20 cellular contexts compared by ENCODE assay signal in the genomic region with DNA sequence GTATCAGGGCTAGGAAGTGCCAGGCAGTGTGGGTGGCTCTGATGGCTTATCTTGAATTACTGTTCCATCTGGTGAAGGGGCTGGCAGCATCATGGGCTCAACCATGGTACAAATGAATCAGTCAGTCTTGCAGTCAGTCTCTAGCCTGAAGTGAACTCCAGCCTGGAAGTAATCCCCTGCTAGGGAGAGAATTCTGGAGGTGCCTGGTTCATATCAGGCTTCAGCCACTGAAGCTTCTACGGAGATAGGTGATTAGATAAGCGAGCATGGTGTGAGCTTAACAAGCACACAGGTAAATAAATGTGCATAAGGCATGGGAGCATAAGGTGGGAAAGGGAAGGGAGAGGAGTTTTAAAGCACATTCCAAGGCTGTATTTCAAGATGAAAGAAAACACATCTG.
"Had no signal": no experiment of that assay in that cellular context is flagged by ENCODE, and none has a peak within 500 bp of the region (broad histone marks: within the 10 kb centered on the region; RNA-seq: fewer than 3 reads in every experiment).

No MANE protein-coding gene starts in this region.

- H3K27ac Mint-ChIP-seq: activated B cell treated with CpG ODN at 0.5 μM for 24 hours; activated CD4-positive, alpha-beta T cell treated with anti-CD3 and anti-CD28 coated beads, Interleukin-2, amount 10 ng/mL, durations not matched to agents 7 days and 5 days; activated CD8-positive, alpha-beta T cell treated with anti-CD3 and anti-CD28 coated beads for 36 hours; activated naive CD4-positive, alpha-beta T cell treated with anti-CD3 and anti-CD28 coated beads, Interleukin-2, amount 50 U/mL, for 24 hours; T-helper 17 cell had no signal

- H3K9me3 Mint-ChIP-seq: activated B cell treated with CpG ODN at 0.5 μM for 24 hours; activated CD4-positive, alpha-beta T cell treated with anti-CD3 and anti-CD28 coated beads, Interleukin-2, amount 10 ng/mL, durations not matched to agents 7 days and 5 days; activated CD8-positive, alpha-beta T cell treated with anti-CD3 and anti-CD28 coated beads for 36 hours; activated naive CD4-positive, alpha-beta T cell treated with anti-CD3 and anti-CD28 coated beads, Interleukin-2, amount 50 U/mL, for 24 hours had no signal

- H3K4me3 Mint-ChIP-seq: activated B cell treated with CpG ODN at 0.5 μM for 24 hours; activated CD4-positive, alpha-beta T cell treated with anti-CD3 and anti-CD28 coated beads, Interleukin-2, amount 10 ng/mL, durations not matched to agents 7 days and 5 days; activated CD8-positive, alpha-beta T cell treated with anti-CD3 and anti-CD28 coated beads for 36 hours; activated naive CD4-positive, alpha-beta T cell treated with anti-CD3 and anti-CD28 coated beads, Interleukin-2, amount 50 U/mL, for 24 hours; T-helper 17 cell had no signal

- H3K9me3 ChIP-seq: breast epithelium had no signal

- H3K27ac ChIP-seq: breast epithelium had no signal

- DNase-seq: activated B cell treated with CpG ODN at 0.5 μM for 24 hours; activated CD4-positive, alpha-beta T cell treated with anti-CD3 and anti-CD28 coated beads for 1 hour; activated CD4-positive, alpha-beta T cell treated with anti-CD3 and anti-CD28 coated beads, Interleukin-2, amount 10 ng/mL, durations not matched to agents 7 days and 5 days; activated CD8-positive, alpha-beta memory T cell treated with anti-CD3 and anti-CD28 coated beads, Interleukin-2, amount 50 U/mL, for 4 hours; activated CD8-positive, alpha-beta T cell treated with anti-CD3 and anti-CD28 coated beads for 36 hours; activated T-cell treated with anti-CD3 and anti-CD28 coated beads, Interleukin-2, amount 50 U/mL, for 1 hour; aorta; caudate nucleus; Kasumi-1; NCI-H1105 treated with DMSO at 0.1 percent for 48 hours; NCI-H1436 treated with DMSO at 0.1 percent for 48 hours; NCI-H187; NCI-H2081; NCI-H510A treated with DMSO at 0.1 percent for 48 hours; NCI-H69; SIG-M5; T-helper 17 cell; T-helper 9 cell had no signal

- H3K4me1 Mint-ChIP-seq: activated B cell treated with CpG ODN at 0.5 μM for 24 hours; activated CD4-positive, alpha-beta T cell treated with anti-CD3 and anti-CD28 coated beads, Interleukin-2, amount 10 ng/mL, durations not matched to agents 7 days and 5 days; activated naive CD4-positive, alpha-beta T cell treated with anti-CD3 and anti-CD28 coated beads, Interleukin-2, amount 50 U/mL, for 24 hours; T-helper 17 cell had no signal

- H3K36me3 ChIP-seq: breast epithelium had no signal

- H3K36me3 Mint-ChIP-seq: activated naive CD4-positive, alpha-beta T cell treated with anti-CD3 and anti-CD28 coated beads, Interleukin-2, amount 50 U/mL, for 24 hours had no signal

- H3K4me1 ChIP-seq: breast epithelium had no signal

- H3K27me3 ChIP-seq: breast epithelium had no signal

- H3K4me3 ChIP-seq: breast epithelium had no signal

- H3K27me3 Mint-ChIP-seq: activated B cell treated with CpG ODN at 0.5 μM for 24 hours; activated CD4-positive, alpha-beta T cell treated with anti-CD3 and anti-CD28 coated beads, Interleukin-2, amount 10 ng/mL, durations not matched to agents 7 days and 5 days; activated CD8-positive, alpha-beta T cell treated with anti-CD3 and anti-CD28 coated beads for 36 hours; activated naive CD4-positive, alpha-beta T cell treated with anti-CD3 and anti-CD28 coated beads, Interleukin-2, amount 50 U/mL, for 24 hours; T-helper 17 cell had no signal

- ATAC-seq: activated CD8-positive, alpha-beta T cell treated with anti-CD3 and anti-CD28 coated beads for 36 hours; T-helper 17 cell had no signal
